In genomic region chr10:93703066-93703465, GRCh38 we compare ENCODE assay signal across 9 cellular contexts. TPM values are rescaled to one million over a fixed set of nuclear protein-coding genes. Genes with fewer than 3 reads are reported as not detected.
A peak's percentile ranks its signal among the peaks of the same experiment; 100 is the strongest.
DNase-seq lines count a peak whose midpoint lies in the region; ATAC-seq and TF ChIP-seq lines count a peak whose summit lies in the region.
"Had no signal": no experiment of that assay in that cellular context is flagged by ENCODE, and none has a peak within 500 bp of the region (broad histone marks: within the 10 kb centered on the region; RNA-seq: fewer than 3 reads in every experiment).

No MANE protein-coding gene starts in this region.

- 1% methylated on average over 12 of the region's 12 CpGs for WGBS in SK-N-SH (ENCODE audit: low lambda C conversion rate)
- 2% methylated on average over 12 of the region's 12 CpGs for WGBS in right cardiac atrium

- H3K27ac ChIP-seq in SK-N-SH (ENCODE audit: low read depth in 2 of 2, low read length in 1 of 2) (peak overlapping the region; percentile 86 to 99), right cardiac atrium (ENCODE audit: low read length) (peak overlapping the region; percentile 86), substantia nigra (ENCODE audit: low read depth, low read length, poor library complexity, severe bottlenecking) (peak overlapping the region; percentile 93)

- TF ChIP-seq EP300 in SK-N-SH (IDR thresholded peaks at IDR 0.05; ENCODE audit: borderline replicate concordance in 1 of 2, low read depth in 1 of 2, low read length in 1 of 2): no peak

- CTCF ChIA-PET in SK-N-SH (lab: Yijun Ruan, JAX): interaction anchor here (0.6 to 9.3 kb wide), 26 partner anchors 9 to 768 kb away, joined by 3 to 108 read pairs (median 4); no protein-coding TSS in a partner anchor
- CTCF ChIA-PET in activated CD8-positive, alpha-beta T cell treated with anti-CD3 and anti-CD28 coated beads, Interleukin-2, amount 10 ng/mL, durations not matched to agents 7 days and 5 days (lab: Charles Lee): interaction anchor here (2.5 kb wide), 1 partner anchor 22 kb away, joined by 6 read pairs; no protein-coding TSS in a partner anchor

- no peaks in the 10 kb centered on the region for H3K27me3 Mint-ChIP-seq in activated CD8-positive, alpha-beta T cell treated with anti-CD3 and anti-CD28 coated beads, Interleukin-2, amount 10 ng/mL, durations not matched to agents 7 days and 5 days (ENCODE audit: low read depth)

- DNase-seq in GM03348 (ENCODE audit: low spot score): peak; percentile 23
- peak; percentile 13 for DNase-seq in SK-N-SH
- no peak for DNase-seq in right cardiac atrium
- DNase-seq in substantia nigra (lab: John Stamatoyannopoulos, UW): peak in 6 of 49 donors; percentile 1 to 42 (median 26)
- no peak for DNase-seq in activated CD8-positive, alpha-beta T cell treated with anti-CD3 and anti-CD28 coated beads, Interleukin-2, amount 10 ng/mL, durations not matched to agents 7 days and 5 days
- DNase-seq in H4 (ENCODE audit: low spot score): no peak
- DNase-seq in ecto neural progenitor cell (ENCODE audit: low spot score): no peak

- H3K4me3 Mint-ChIP-seq in activated CD8-positive, alpha-beta T cell treated with anti-CD3 and anti-CD28 coated beads, Interleukin-2, amount 10 ng/mL, durations not matched to agents 7 days and 5 days: no peak overlapping the region

- H3K4me1 Mint-ChIP-seq in activated CD8-positive, alpha-beta T cell treated with anti-CD3 and anti-CD28 coated beads, Interleukin-2, amount 10 ng/mL, durations not matched to agents 7 days and 5 days (ENCODE audit: low read depth): peaks cover 4% of the 10 kb centered on the region

- no peaks in the 10 kb centered on the region for H3K27me3 ChIP-seq in SK-N-SH (ENCODE audit: insufficient read depth)
- H3K27me3 ChIP-seq in right cardiac atrium (ENCODE audit: control insufficient read depth, insufficient read depth): no peaks in the 10 kb centered on the region

- H3K36me3 Mint-ChIP-seq in activated CD8-positive, alpha-beta T cell treated with anti-CD3 and anti-CD28 coated beads, Interleukin-2, amount 10 ng/mL, durations not matched to agents 7 days and 5 days (ENCODE audit: low read depth): no peaks in the 10 kb centered on the region

- POLR2A ChIA-PET in SK-N-SH (lab: Yijun Ruan, JAX): interaction anchor here (1.0 to 2.0 kb wide), 5 partner anchors 9 to 112 kb away, joined by 3 to 22 read pairs (median 6); no protein-coding TSS in a partner anchor
- POLR2A ChIA-PET in activated CD8-positive, alpha-beta T cell treated with anti-CD3 and anti-CD28 coated beads, Interleukin-2, amount 10 ng/mL, durations not matched to agents 7 days and 5 days (lab: Charles Lee): interaction anchor here (0.8 kb wide), 1 partner anchor 207 kb away, joined by 4 read pairs; the partner anchor contains the start of gene CEP55

- no peaks in the 10 kb centered on the region for H3K9me3 ChIP-seq in SK-N-SH
- H3K9me3 ChIP-seq in right cardiac atrium (ENCODE audit: control insufficient read depth, low read length): no peaks in the 10 kb centered on the region

- H3K4me1 ChIP-seq in SK-N-SH (ENCODE audit: control insufficient read depth in 1 of 2, insufficient read depth in 2 of 2, low read depth in 1 of 2, low read length in 1 of 2) (peaks cover 0 to 4% of the 10 kb centered on the region in 2 experiments; a peak in 3 of 4 replicates), right cardiac atrium (ENCODE audit: control insufficient read depth, insufficient read depth, low read length) (no peaks in the 10 kb centered on the region)

- H4K20me1 ChIP-seq in SK-N-SH (ENCODE audit: insufficient read depth): no peaks in the 10 kb centered on the region

- H3K9me2 ChIP-seq in SK-N-SH: no peaks in the 10 kb centered on the region

- ATAC-seq in HG02981 (IDR thresholded peaks at IDR 0.05; ENCODE audit: unreplicated experiment) (peak; percentile 10), right cardiac atrium (peak in 1 of 2 donors; percentile 26)
- ATAC-seq in activated CD8-positive, alpha-beta T cell treated with anti-CD3 and anti-CD28 coated beads, Interleukin-2, amount 10 ng/mL, durations not matched to agents 7 days and 5 days: no peak

- intact Hi-C loops in right cardiac atrium (cut with DNase I): loop anchor here in 3 of 4 donors (5.0 to 10.0 kb wide), 2 partner anchors 109 to 112 kb away; no protein-coding TSS in a partner anchor

- H3K36me3 ChIP-seq in SK-N-SH (replicated peaks in 1 of 2; ENCODE audit: control insufficient read depth in 1 of 2, insufficient read depth in 2 of 2, low read length in 1 of 2): peaks cover 17% of the 10 kb centered on the region in 2 experiments

- H3K79me2 ChIP-seq in SK-N-SH (ENCODE audit: insufficient read depth): peaks cover 13% of the 10 kb centered on the region; the same call in 1 of the 2 replicates

- no peaks in the 10 kb centered on the region for H3K9me3 Mint-ChIP-seq in activated CD8-positive, alpha-beta T cell treated with anti-CD3 and anti-CD28 coated beads, Interleukin-2, amount 10 ng/mL, durations not matched to agents 7 days and 5 days (ENCODE audit: insufficient read depth)

- H3F3A ChIP-seq in SK-N-SH (replicated peaks; ENCODE audit: insufficient read depth): peaks cover 9% of the 10 kb centered on the region

- peak overlapping the region; percentile 100 for H2AFZ ChIP-seq in SK-N-SH (ENCODE audit: low read depth)

- H3K9ac ChIP-seq in SK-N-SH: peak overlapping the region; percentile 89

- TF ChIP-seq RAD21 in SK-N-SH (IDR thresholded peaks at IDR 0.05; ENCODE audit: low read length): no peak

- no peak overlapping the region for H3K27ac Mint-ChIP-seq in activated CD8-positive, alpha-beta T cell treated with anti-CD3 and anti-CD28 coated beads, Interleukin-2, amount 10 ng/mL, durations not matched to agents 7 days and 5 days

- peak overlapping the region; percentile 95 for H3K4me2 ChIP-seq in SK-N-SH

- H3K4me3 ChIP-seq in SK-N-SH (ENCODE audit: low read depth in 2 of 2, low read length in 1 of 2) (peak overlapping the region; percentile 79 to 91), right cardiac atrium (ENCODE audit: low read length) (peak overlapping the region; percentile 88)

- TF ChIP-seq CTCF in SK-N-SH (IDR thresholded peaks at IDR 0.05): no peak

TF ChIP-seq in SK-N-SH, 30 proteins besides CTCF, POLR2A, EP300 and RAD21:
- TF ChIP-seq FOXJ3 (CRISPR knock-in tag; IDR thresholded peaks at IDR 0.05): no peak
- no peak for TF ChIP-seq NRF1 (IDR thresholded peaks at IDR 0.05; ENCODE audit: low read depth, low read length)
- no peak for TF ChIP-seq IRF3 (IDR thresholded peaks at IDR 0.05; ENCODE audit: low read depth, low read length)
- TF ChIP-seq ZBTB33 (IDR thresholded peaks at IDR 0.05; ENCODE audit: borderline replicate concordance, low read depth): no peak
- no peak for TF ChIP-seq RCOR1 (IDR thresholded peaks at IDR 0.05; ENCODE audit: low read length)

RNA-seq across cellular contexts. Expression of gene FRA10AC1, which starts 0.7 kb away (rescaled TPM):
- polyA plus RNA-seq in SK-N-SH (2012; rRNA removed) (3.9 and 4.1 TPM in 2 replicates), right cardiac atrium (17.6 TPM)
- 3.1 and 4.9 TPM in 2 replicates for polyA plus RNA-seq in SK-N-SH (2012; cell fraction: cytosol; rRNA removed)
- polyA plus RNA-seq in SK-N-SH (2012; cell fraction: nucleus; rRNA removed): 12.7 and 13.6 TPM in 2 replicates
- total RNA-seq in right cardiac atrium: 10 to 100 TPM; 16.1 to 28.0 (median 21.2) TPM
- 1 to 10 TPM; 5.4 to 6.0 TPM for total RNA-seq in activated CD8-positive, alpha-beta T cell treated with anti-CD3 and anti-CD28 coated beads, Interleukin-2, amount 10 ng/mL, durations not matched to agents 7 days and 5 days
- 0.74 and 2.0 TPM in 2 replicates for total RNA-seq in H4 (2014; rRNA removed; shearing (Covaris generic))

RNA-seq across cellular contexts. Expression of gene LGI1, which starts 54.7 kb away (rescaled TPM):
- polyA plus RNA-seq in SK-N-SH (2012; rRNA removed) (0.03 TPM in 1 of 2 replicates, not detected in the other), right cardiac atrium (0.68 TPM)
- polyA plus RNA-seq in SK-N-SH (2012; cell fraction: cytosol; rRNA removed): 0.05 and 0.13 TPM in 2 replicates
- not detected in 2 replicates for polyA plus RNA-seq in SK-N-SH (2012; cell fraction: nucleus; rRNA removed)
- under 1 TPM in 3 of 4 donors, not detected in 1; 0.21 to 0.57 (median 0.45) TPM for total RNA-seq in right cardiac atrium
- not detected for total RNA-seq in activated CD8-positive, alpha-beta T cell treated with anti-CD3 and anti-CD28 coated beads, Interleukin-2, amount 10 ng/mL, durations not matched to agents 7 days and 5 days
- total RNA-seq in H4 (2014; rRNA removed; shearing (Covaris generic)): 0.08 TPM in 1 of 2 replicates, not detected in the other
- total RNA-seq: T-helper 1 cell treated with Interleukin-12 subunit alpha and Interleukin-12 subunit beta and Interleukin-4 antibody, amounts not matched to agents 30 ng/mL and 1 ng/mL, for 36 hours had no signal

Comparison
In these comparisons a context has a peak if more than half of its experiments do, and no peak if none do; other contexts are left out.
1. DNase-seq: peak in GM03348 (single experiment) and SK-N-SH (single experiment); none in right cardiac atrium (0 of 3), activated CD8-positive, alpha-beta T cell treated with anti-CD3 and anti-CD28 coated beads, Interleukin-2, amount 10 ng/mL, durations not matched to agents 7 days and 5 days (single experiment), H4 (single experiment) and ecto neural progenitor cell (single experiment).
2. Peak in every context shown above with its lines, with median percentiles within 50 percentile points of each other: H3K27ac ChIP-seq.